In genomic region chr10:119296703-119297102, GRCh38 we compare ENCODE assay signal across 22 cellular contexts.
DNase-seq lines count a peak whose midpoint lies in the region; ATAC-seq and TF ChIP-seq lines count a peak whose summit lies in the region.
"Had no signal": no experiment of that assay in that cellular context is flagged by ENCODE, and none has a peak within 500 bp of the region (broad histone marks: within the 10 kb centered on the region; RNA-seq: fewer than 3 reads in every experiment).

No MANE protein-coding gene starts in this region.

- no peaks in the 10 kb centered on the region for H3K27me3 ChIP-seq in GM23248 (replicated peaks; ENCODE audit: insufficient read depth)
- H3K27me3 ChIP-seq in ascending aorta, result no peaks in the 10 kb centered on the region
- H3K27me3 ChIP-seq in heart right ventricle, result no peaks in the 10 kb centered on the region
- no peaks in the 10 kb centered on the region for H3K27me3 ChIP-seq in rectal smooth muscle tissue (ENCODE audit: control insufficient read depth, insufficient read depth, low read length)
- H3K27me3 ChIP-seq: colonic mucosa had no signal

- no peak overlapping the region for H2AFZ ChIP-seq in GM23248
- H2AFZ ChIP-seq: PC-9 had no signal

- ATAC-seq in heart right ventricle (peak; percentile 60 to 90 (median 82)), GM21360 (IDR thresholded peaks at IDR 0.05; ENCODE audit: unreplicated experiment) (no peak), GM18870 (IDR thresholded peaks at IDR 0.05; ENCODE audit: unreplicated experiment) (no peak)
- ATAC-seq: activated CD4-positive, CD25-positive, alpha-beta regulatory T cell treated with anti-CD3 and anti-CD28 coated beads, Interleukin-2, amount 50 U/mL, for 24 hours; GM12878; sciatic nerve; stimulated activated memory B cell treated with anti-CD40 and anti-IgM and Interleukin-4, amounts not matched to agents 10 μg/mL and 1 μg/mL and 100 μg/mL, for 72 hours had no signal

- no peak for TF ChIP-seq CTCF in ascending aorta (IDR thresholded peaks at IDR 0.05)
- TF ChIP-seq CTCF in heart right ventricle (IDR thresholded peaks at IDR 0.05), result no peak
- TF ChIP-seq CTCF in lower leg skin (IDR thresholded peaks at IDR 0.05), result no peak

- DNase-seq in GM23248 (peak; percentile 18), ascending aorta (ENCODE audit: low spot score in 2 of 2) (no peak), heart right ventricle (peak; percentile 65 to 73), COLO829 (ENCODE audit: low spot score) (no peak), lower leg skin (ENCODE audit: low spot score in 2 of 2) (no peak)
- DNase-seq: activated naive CD4-positive, alpha-beta T cell treated with anti-CD3 and anti-CD28 coated beads, Interleukin-2, amount 50 U/mL, for 16 hours; activated T-cell treated with anti-CD3 and anti-CD28 coated beads, Interleukin-2, amount 50 U/mL, for 48 hours; colonic mucosa; head of caudate nucleus; NCI-H1092 treated with DMSO at 0.1 percent for 48 hours; NCI-H2029 treated with DMSO at 0.1 percent for 48 hours; PC-9; T1000 had no signal

- no peak for TF ChIP-seq POLR2A in lower leg skin (IDR thresholded peaks at IDR 0.05)

- H3K9ac ChIP-seq in GM23248 (no peak overlapping the region), rectal smooth muscle tissue (ENCODE audit: low read length) (no peak overlapping the region)

- intact Hi-C loops in ascending aorta (cut with DNase I), result no loop called here
- intact Hi-C loops in heart right ventricle (cut with DNase I), result loop anchor here in 1 of 10 donors (5.0 to 10.0 kb wide), 2 partner anchors 46 to 82 kb away; no protein-coding TSS in a partner anchor
- intact Hi-C loops in lower leg skin (cut with DNase I; ENCODE audit: low total_unique reads), result no loop called here

- no peak overlapping the region for H3K4me3 ChIP-seq in GM23248
- H3K4me3 ChIP-seq in ascending aorta, result no peak overlapping the region
- H3K4me3 ChIP-seq in heart right ventricle, result no peak overlapping the region
- no peak overlapping the region for H3K4me3 ChIP-seq in rectal smooth muscle tissue (ENCODE audit: low read length)
- no peak overlapping the region for H3K4me3 ChIP-seq in lower leg skin (ENCODE audit: low read depth, poor library complexity, severe bottlenecking)
- H3K4me3 ChIP-seq: colonic mucosa, GM12878, lung, PC-9, SK-N-MC had no signal

- H3K9me3 ChIP-seq in GM23248 (ENCODE audit: low read depth), result no peaks in the 10 kb centered on the region
- no peaks in the 10 kb centered on the region for H3K9me3 ChIP-seq in ascending aorta
- H3K9me3 ChIP-seq in heart right ventricle, result peaks cover 0 to 11% (median 0%) of the 10 kb centered on the region in 11 donors
- H3K9me3 ChIP-seq: colonic mucosa had no signal

- H3K4me2 ChIP-seq in GM23248 (ENCODE audit: unreplicated experiment), result no peak overlapping the region
- H3K4me2 ChIP-seq: PC-9 had no signal

- H3K4me1 ChIP-seq in GM23248 (ENCODE audit: insufficient read depth) (no peaks in the 10 kb centered on the region), ascending aorta (peaks cover 3 to 22% of the 10 kb centered on the region in 2 donors), heart right ventricle (peaks cover 14 to 83% (median 48%) of the 10 kb centered on the region in 9 donors), rectal smooth muscle tissue (ENCODE audit: control insufficient read depth, insufficient read depth, low read length) (peaks cover 2% of the 10 kb centered on the region)
- H3K4me1 ChIP-seq: colonic mucosa had no signal

- H3K79me2 ChIP-seq in GM23248 (ENCODE audit: insufficient read depth), result peaks cover 16% of the 10 kb centered on the region

- H3K36me3 ChIP-seq in GM23248 (ENCODE audit: low read depth) (no peaks in the 10 kb centered on the region), ascending aorta (peaks cover 0 to 6% of the 10 kb centered on the region in 2 donors), heart right ventricle (peaks cover 0 to 13% (median 0%) of the 10 kb centered on the region in 9 donors), rectal smooth muscle tissue (ENCODE audit: control insufficient read depth, insufficient read depth, low read length) (no peaks in the 10 kb centered on the region)
- H3K36me3 ChIP-seq: colonic mucosa had no signal

- 85 to 90% methylated on average over 4 of the region's 4 CpGs for WGBS in GM23248 (ENCODE audit: low coverage in 1 of 2, low lambda C conversion rate in 2 of 2, missing lambda C conversion rate in 2 of 2), 2 experiments
- 55 to 62% methylated on average over 4 of the region's 4 CpGs for WGBS in heart right ventricle, 2 donors
- 92 to 96% methylated on average over 4 of the region's 4 CpGs for WGBS in lower leg skin, 2 donors

- no peaks in the 10 kb centered on the region for H3F3A ChIP-seq in GM23248 (ENCODE audit: insufficient read depth)

- H3K9me2 ChIP-seq in GM23248 (ENCODE audit: insufficient read depth), result no peaks in the 10 kb centered on the region

- H4K20me1 ChIP-seq in GM23248 (ENCODE audit: insufficient read depth), result no peaks in the 10 kb centered on the region

- in situ Hi-C loops in GM23248 (cut with MboI), result no loop called here

- H3K27ac ChIP-seq in GM23248, result no peak overlapping the region
- peak overlapping the region; percentile 29 to 38 for H3K27ac ChIP-seq in ascending aorta
- peak overlapping the region in 8 of 10 donors; percentile 0 to 70 (median 51) for H3K27ac ChIP-seq in heart right ventricle
- peak overlapping the region; percentile 41 for H3K27ac ChIP-seq in rectal smooth muscle tissue (ENCODE audit: low read depth, low read length)
- H3K27ac ChIP-seq: colonic mucosa, PC-9, SK-N-MC had no signal

Comparison
In these comparisons a context has a peak if more than half of its experiments do, and no peak if none do; other contexts are left out.
1. DNase-seq: peak in GM23248 (single experiment) and heart right ventricle (2 of 2); none in ascending aorta (0 of 2), COLO829 (single experiment) and lower leg skin (0 of 2).
2. ATAC-seq: peak in heart right ventricle (8 of 8); none in GM21360 (single experiment) and GM18870 (single experiment).